8 cellular contexts compared by ENCODE assay signal in genomic region chr13:32530841-32531253, GRCh38. TPM values are rescaled to one million over a fixed set of nuclear protein-coding genes. Genes with fewer than 3 reads are reported as not detected.
A peak's percentile ranks its signal among the peaks of the same experiment; 100 is the strongest.
DNase-seq lines count a peak whose midpoint lies in the region; ATAC-seq and TF ChIP-seq lines count a peak whose summit lies in the region.

No MANE protein-coding gene starts in this region.

- peaks cover 83% of the 10 kb centered on the region for H3K36me3 Mint-ChIP-seq in CD4-positive, alpha-beta T cell (ENCODE audit: low read depth)
- H3K36me3 Mint-ChIP-seq in IgD-negative memory B cell = peaks cover 4% of the 10 kb centered on the region
- H3K36me3 Mint-ChIP-seq in naive B cell = peaks cover 9 to 15% of the 10 kb centered on the region in 2 donors

- peak overlapping the region; percentile 88 for H3K4me3 Mint-ChIP-seq in CD4-positive, alpha-beta T cell
- peak overlapping the region in 3 of 4 donors; percentile 12 to 89 (median 76) for H3K4me3 Mint-ChIP-seq in IgD-negative memory B cell
- H3K4me3 Mint-ChIP-seq in naive B cell = peak overlapping the region; percentile 1 to 77 (median 45)

- H3K27me3 ChIP-seq in CD4-positive, alpha-beta T cell (ENCODE audit: control insufficient read depth, insufficient read depth, low read length) = no peaks in the 10 kb centered on the region

- no peak for DNase-seq in CD4-positive, alpha-beta T cell
- no peak for DNase-seq in coronary artery (ENCODE audit: low spot score)
- peak; percentile 10 for DNase-seq in naive B cell
- no peak for DNase-seq in SK-N-DZ (ENCODE audit: low spot score)
- DNase-seq in NCI-H1417 (lab: John Stamatoyannopoulos, UW) = no peak
- DNase-seq in RKO (ENCODE audit: low spot score) = no peak

- intact Hi-C loops in CD4-positive, alpha-beta T cell (cut with DNase I, micrococcal nuclease) = loop anchor here in 1 of 2 experiments (10.0 kb wide), 1 partner anchor 1284 kb away; the partner anchor contains the start of gene RFC3

- no peaks in the 10 kb centered on the region for H3K9me3 Mint-ChIP-seq in CD4-positive, alpha-beta T cell
- H3K9me3 Mint-ChIP-seq in IgD-negative memory B cell (no peaks in the 10 kb centered on the region), naive B cell (no peaks in the 10 kb centered on the region)

- no peaks in the 10 kb centered on the region for H3K27me3 Mint-ChIP-seq in CD4-positive, alpha-beta T cell
- H3K27me3 Mint-ChIP-seq in IgD-negative memory B cell = no peaks in the 10 kb centered on the region
- no peaks in the 10 kb centered on the region for H3K27me3 Mint-ChIP-seq in naive B cell

- POLR2A ChIA-PET in CD4-positive, alpha-beta T cell (lab: Charles Lee) = interaction anchor here (1.8 to 2.1 kb wide), 2 partner anchors 8 to 103 kb away, joined by 9 read pairs; partner anchors contain the start of genes N4BP2L1 and N4BP2L2

- no peak overlapping the region for H3K27ac ChIP-seq in CD4-positive, alpha-beta T cell (ENCODE audit: low read depth, low read length)
- H3K27ac ChIP-seq in coronary artery = peak overlapping the region in 1 of 2 donors; percentile 72

- H3K27ac Mint-ChIP-seq in CD4-positive, alpha-beta T cell = peak overlapping the region; percentile 82
- peak overlapping the region; percentile 12 to 65 (median 43) for H3K27ac Mint-ChIP-seq in IgD-negative memory B cell
- H3K27ac Mint-ChIP-seq in naive B cell = peak overlapping the region in 4 of 6 donors; percentile 23 to 79 (median 69)

- peak; percentile 57 for ATAC-seq in CD4-positive, alpha-beta T cell (ENCODE audit: poor library complexity)
- peak; percentile 72 for ATAC-seq in GM19463 (IDR thresholded peaks at IDR 0.05; ENCODE audit: unreplicated experiment)
- peak; percentile 61 to 71 for ATAC-seq in naive B cell (ENCODE audit: low read depth in 2 of 2)

- H3K4me3 ChIP-seq in coronary artery = peak overlapping the region; percentile 11

- H3K4me1 Mint-ChIP-seq in CD4-positive, alpha-beta T cell (ENCODE audit: low read depth) = peaks cover 89% of the 10 kb centered on the region
- H3K4me1 Mint-ChIP-seq in IgD-negative memory B cell (peaks cover 38 to 63% (median 45%) of the 10 kb centered on the region in 3 donors), naive B cell (peaks cover 53 to 72% (median 60%) of the 10 kb centered on the region in 3 donors)

- CTCF ChIA-PET in CD4-positive, alpha-beta T cell (lab: Charles Lee) = interaction anchor here (1.2 to 1.5 kb wide), 2 partner anchors 55 to 108 kb away, joined by 3 to 4 read pairs; partner anchors contain the start of gene PDS5B

- no peaks in the 10 kb centered on the region for H3K9me3 ChIP-seq in CD4-positive, alpha-beta T cell (ENCODE audit: control insufficient read depth, low read length)

- TF ChIP-seq CTCF in CD4-positive, alpha-beta T cell (IDR thresholded peaks at IDR 0.05) = no peak
- no peak for TF ChIP-seq CTCF in coronary artery (IDR thresholded peaks at IDR 0.05)

RNA-seq across cellular contexts. Expression of gene N4BP2L2, which starts 7.7 kb away (rescaled TPM):
- 100 to 1,000 TPM; 171 TPM for total RNA-seq in CD4-positive, alpha-beta T cell
- 114 TPM for polyA plus RNA-seq in IgD-negative memory B cell
- 100 to 1,000 TPM; 164 to 230 (median 195) TPM for polyA plus RNA-seq in naive B cell (ENCODE audit: low read depth in 6 of 6)
- polyA plus RNA-seq in SK-N-DZ (2014; cell fraction: cytosol; rRNA removed) = 77.9 and 85.0 TPM in 2 replicates
- polyA plus RNA-seq in SK-N-DZ (2014; cell fraction: nucleus; rRNA removed) = 105 and 106 TPM in 2 replicates

RNA-seq across cellular contexts. Expression of gene PDS5B, which starts 55.4 kb away (rescaled TPM):
- total RNA-seq in CD4-positive, alpha-beta T cell = 10 to 100 TPM; 39.8 to 40.6 TPM
- polyA plus RNA-seq in IgD-negative memory B cell (31.1 TPM), naive B cell (ENCODE audit: low read depth in 6 of 6) (10 to 100 TPM; 38.8 to 50.4 (median 43.0) TPM)
- 7.6 and 14.1 TPM in 2 replicates for polyA plus RNA-seq in SK-N-DZ (2014; cell fraction: cytosol; rRNA removed)
- 9.7 and 16.0 TPM in 2 replicates for polyA plus RNA-seq in SK-N-DZ (2014; cell fraction: nucleus; rRNA removed)
